1 cellular context compared by ENCODE assay signal in genomic region chr6:107658920-107659879, GRCh38.
A peak's percentile ranks its signal among the peaks of the same experiment; 100 is the strongest.
TF ChIP-seq lines count a peak whose summit lies in the region.

No MANE protein-coding gene starts in this region.

TF ChIP-seq in IMR-90, 13 proteins besides CTCF, POLR2A, EP300 and RAD21:
- TF ChIP-seq NFE2L2 (IDR thresholded peaks at IDR 0.05; ENCODE audit: low read depth, low read length) (no peak), RFX5 (IDR thresholded peaks at IDR 0.05; ENCODE audit: low read depth, low read length) (no peak), SMC3 (IDR thresholded peaks at IDR 0.05; ENCODE audit: low read depth, low read length) (no peak), MAFK (IDR thresholded peaks at IDR 0.05; ENCODE audit: low read depth, low read length) (no peak), BHLHE40 (IDR thresholded peaks at IDR 0.05; ENCODE audit: low read depth, low read length) (0 out of 2 replicates have a peak, but pooled peaks have one; percentile 2), ELK1 (IDR thresholded peaks at IDR 0.05; ENCODE audit: borderline replicate concordance, low read depth, low read length) (no peak)
